8 cellular contexts compared by ENCODE assay signal in the genomic region with DNA sequence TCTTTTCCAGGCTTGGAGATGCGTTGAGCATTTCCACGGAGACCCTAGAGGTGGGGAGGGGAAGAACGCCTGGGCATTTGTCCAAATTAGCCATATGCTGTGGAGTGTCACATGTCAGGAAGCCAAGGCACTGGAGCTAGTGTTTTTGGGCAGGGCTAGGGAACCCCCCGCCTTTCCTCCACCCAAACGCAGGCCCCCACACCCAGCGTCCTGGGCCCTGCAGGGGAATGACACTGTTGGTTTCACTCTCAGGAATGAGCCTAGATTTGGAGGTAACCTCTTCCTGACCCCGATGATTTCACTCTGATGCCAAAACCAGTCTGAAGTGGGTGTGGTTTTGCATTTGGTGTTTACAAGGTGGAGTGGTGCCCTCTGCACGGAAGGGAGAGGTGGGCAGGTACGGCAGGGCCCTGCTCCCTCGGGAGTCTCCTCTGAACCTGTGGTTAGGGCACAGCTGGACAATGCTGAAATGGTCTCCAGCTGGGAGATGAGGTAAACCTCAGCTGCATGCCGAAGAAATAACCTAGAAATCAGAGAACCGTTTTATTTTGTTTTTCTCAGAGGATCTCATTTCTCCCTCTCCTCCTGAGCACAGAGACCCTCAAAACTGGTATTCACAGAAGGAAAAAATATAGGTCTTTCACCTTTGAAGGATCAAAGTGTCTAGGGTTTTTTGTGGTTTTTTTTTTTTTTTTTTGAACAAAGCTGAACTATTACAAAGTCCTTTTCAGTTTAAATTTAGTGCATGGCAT. TPM values are rescaled to one million over a fixed set of nuclear protein-coding genes. Genes with fewer than 3 reads are reported as not detected.
A peak's percentile ranks its signal among the peaks of the same experiment; 100 is the strongest.
DNase-seq lines count a peak whose midpoint lies in the region; ATAC-seq and TF ChIP-seq lines count a peak whose summit lies in the region.

No MANE protein-coding gene starts in this region.

- H3K4me2 ChIP-seq in Karpas-422 (ENCODE audit: low read depth, low read length, poor library complexity, severe bottlenecking): no peak overlapping the region

- H3K79me2 ChIP-seq in Karpas-422 (ENCODE audit: low read length): peaks cover 31% of the 10 kb centered on the region

- peak overlapping the region; percentile 86 for H3K27ac Mint-ChIP-seq in activated naive CD4-positive, alpha-beta T cell treated with anti-CD3 and anti-CD28 coated beads, Interleukin-2, amount 10 ng/mL, durations not matched to agents 7 days and 5 days

- CTCF ChIA-PET in activated naive CD4-positive, alpha-beta T cell treated with anti-CD3 and anti-CD28 coated beads, Interleukin-2, amount 10 ng/mL, durations not matched to agents 7 days and 5 days (lab: Charles Lee): interaction anchor here (0.7 to 11.5 kb wide), 5 partner anchors 34 to 430 kb away, joined by 3 to 196 read pairs (median 4); no protein-coding TSS in a partner anchor

- no peaks in the 10 kb centered on the region for H3K9me3 Mint-ChIP-seq in activated naive CD4-positive, alpha-beta T cell treated with anti-CD3 and anti-CD28 coated beads, Interleukin-2, amount 10 ng/mL, durations not matched to agents 7 days and 5 days

- H3K27me3 Mint-ChIP-seq in activated naive CD4-positive, alpha-beta T cell treated with anti-CD3 and anti-CD28 coated beads, Interleukin-2, amount 10 ng/mL, durations not matched to agents 7 days and 5 days: no peaks in the 10 kb centered on the region

- H3K4me1 ChIP-seq in gastroesophageal sphincter (peaks cover 0 to 5% (median 0%) of the 10 kb centered on the region in 3 donors), Karpas-422 (ENCODE audit: low read length) (peaks cover 3% of the 10 kb centered on the region)

- 65 to 72% methylated on average over 4 to 5 of the region's 12 CpGs for WGBS in gastroesophageal sphincter (ENCODE audit: low coverage in 1 of 2), 2 donors

- H3K9ac ChIP-seq in Karpas-422 (ENCODE audit: low read length): no peak overlapping the region

- TF ChIP-seq EP300 in gastroesophageal sphincter (IDR thresholded peaks at IDR 0.05): no peak

- peak overlapping the region in 2 of 4 donors; percentile 2 to 32 for H3K27ac ChIP-seq in gastroesophageal sphincter
- no peak overlapping the region for H3K27ac ChIP-seq in Karpas-422 (ENCODE audit: low read length)

- H3K4me1 Mint-ChIP-seq in activated naive CD4-positive, alpha-beta T cell treated with anti-CD3 and anti-CD28 coated beads, Interleukin-2, amount 10 ng/mL, durations not matched to agents 7 days and 5 days: peaks cover 37% of the 10 kb centered on the region

- no peak overlapping the region for H3K4me3 Mint-ChIP-seq in activated naive CD4-positive, alpha-beta T cell treated with anti-CD3 and anti-CD28 coated beads, Interleukin-2, amount 10 ng/mL, durations not matched to agents 7 days and 5 days

- peak; percentile 58 for ATAC-seq in GM21786 (IDR thresholded peaks at IDR 0.05; ENCODE audit: unreplicated experiment)
- ATAC-seq in left colon: peak; percentile 31
- ATAC-seq in gastroesophageal sphincter: no peak

- DNase-seq in GM12864 (ENCODE audit: low read depth): peak; percentile 57
- DNase-seq in NCI-H1105 treated with DMSO at 0.1 percent for 48 hours (lab: John Stamatoyannopoulos, UW): peak; percentile 83
- DNase-seq in activated naive CD4-positive, alpha-beta T cell treated with anti-CD3 and anti-CD28 coated beads, Interleukin-2, amount 10 ng/mL, durations not matched to agents 7 days and 5 days: peak; percentile 58
- DNase-seq in left colon: no peak
- DNase-seq in NCI-H2227 (lab: John Stamatoyannopoulos, UW; ENCODE audit: unreplicated experiment): no peak
- DNase-seq in Karpas-422: no peak

- H3K36me3 ChIP-seq in gastroesophageal sphincter (no peaks in the 10 kb centered on the region), Karpas-422 (ENCODE audit: insufficient read depth, low read length) (peaks cover 29% of the 10 kb centered on the region; the same call in 1 of the 2 replicates)

- no peak overlapping the region for H2AFZ ChIP-seq in Karpas-422 (ENCODE audit: low read length)

- H3K27me3 ChIP-seq in gastroesophageal sphincter (no peaks in the 10 kb centered on the region), Karpas-422 (ENCODE audit: low read length) (no peaks in the 10 kb centered on the region)

- no peaks in the 10 kb centered on the region for H3K9me3 ChIP-seq in gastroesophageal sphincter
- no peaks in the 10 kb centered on the region for H3K9me3 ChIP-seq in Karpas-422 (ENCODE audit: low read length)

- no peak for TF ChIP-seq POLR2A in gastroesophageal sphincter (IDR thresholded peaks at IDR 0.05)

- peaks cover 16% of the 10 kb centered on the region for H3K36me3 Mint-ChIP-seq in activated naive CD4-positive, alpha-beta T cell treated with anti-CD3 and anti-CD28 coated beads, Interleukin-2, amount 10 ng/mL, durations not matched to agents 7 days and 5 days

- no peak for TF ChIP-seq CTCF in GM12864 (IDR thresholded peaks at IDR 0.05; ENCODE audit: low read depth, low read length, missing control alignments)
- no peak for TF ChIP-seq CTCF in gastroesophageal sphincter (IDR thresholded peaks at IDR 0.05)

- intact Hi-C loops in left colon (cut with DNase I, micrococcal nuclease): loop anchor here (5.0 to 10.0 kb wide), 2 partner anchors 120 to 437 kb away; no protein-coding TSS in a partner anchor

- H3K4me3 ChIP-seq in GM12864 (ENCODE audit: low read depth, low read length) (no peak overlapping the region; the same call in 1 of the 2 replicates), gastroesophageal sphincter (no peak overlapping the region), Karpas-422 (ENCODE audit: low read length) (no peak overlapping the region)

- no peaks in the 10 kb centered on the region for H4K20me1 ChIP-seq in Karpas-422 (ENCODE audit: insufficient read depth, low read depth, low read length)

- no peaks in the 10 kb centered on the region for H3K9me2 ChIP-seq in Karpas-422 (replicated peaks; ENCODE audit: insufficient read depth, low read length)

RNA-seq across cellular contexts. Expression of gene MTHFD1L, which starts 29.6 kb away (rescaled TPM):
- 10 to 100 TPM in 1 of 2 donors, 1 to 10 TPM in 1; 5.1 to 10.9 TPM for total RNA-seq in left colon
- total RNA-seq in gastroesophageal sphincter: 10 to 100 TPM in 1 of 4 donors, 1 to 10 TPM in 3; 1.2 to 10.8 (median 4.0) TPM
- total RNA-seq in Karpas-422 (2014; rRNA removed; shearing (Covaris generic); ENCODE audit: low replicate concordance): 60.7 and 60.8 TPM in 2 replicates

Comparison
In these comparisons a context has a peak if more than half of its experiments do, and no peak if none do; other contexts are left out.
1. DNase-seq: peak in GM12864 (single experiment), NCI-H1105 treated with DMSO at 0.1 percent for 48 hours (single experiment) and activated naive CD4-positive, alpha-beta T cell treated with anti-CD3 and anti-CD28 coated beads, Interleukin-2, amount 10 ng/mL, durations not matched to agents 7 days and 5 days (single experiment); none in left colon (0 of 2), NCI-H2227 (single experiment) and Karpas-422 (single experiment).